ENCODE assay signal across 17 cellular contexts in the genomic region with DNA sequence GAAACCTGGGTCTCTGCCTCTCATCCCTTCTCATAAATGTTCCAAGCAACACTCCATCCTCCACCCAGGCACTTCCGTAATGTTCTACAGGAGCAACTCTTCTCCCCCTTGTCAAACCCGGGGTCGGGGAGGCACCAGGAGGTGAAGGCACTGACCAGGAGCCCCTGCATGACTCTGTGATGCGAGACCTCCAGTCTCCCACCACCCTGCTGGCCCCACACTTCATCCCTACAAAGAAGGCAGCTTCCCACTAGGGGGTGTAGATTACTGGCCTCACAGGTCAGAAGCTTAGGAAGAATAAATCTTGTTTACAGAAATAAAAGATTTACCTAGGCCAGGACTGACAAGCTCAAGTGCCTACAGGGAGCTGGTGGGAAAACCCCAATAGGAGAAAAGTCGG. TPM values are rescaled to one million over a fixed set of nuclear protein-coding genes. Genes with fewer than 3 reads are reported as not detected.
DNase-seq lines count a peak whose midpoint lies in the region; ATAC-seq and TF ChIP-seq lines count a peak whose summit lies in the region.
"Had no signal": no experiment of that assay in that cellular context is flagged by ENCODE, and none has a peak within 500 bp of the region (broad histone marks: within the 10 kb centered on the region; RNA-seq: fewer than 3 reads in every experiment).

No MANE protein-coding gene starts in this region.

- no TSS peak for BruUV-seq in OCI-LY7 (replicated peaks; lab: Mats Ljungman, UMichigan)

- no peaks in the 10 kb centered on the region for H3K36me3 ChIP-seq in OCI-LY7 (ENCODE audit: insufficient read depth, low read length)
- H3K36me3 ChIP-seq in mesendoderm (ENCODE audit: control insufficient read depth, insufficient read depth, low read length): no peaks in the 10 kb centered on the region
- H3K36me3 ChIP-seq: BLaER1, HAP-1 had no signal

- no peaks in the 10 kb centered on the region for H4K20me1 ChIP-seq in OCI-LY7 (ENCODE audit: insufficient read depth, low read length)
- H4K20me1 ChIP-seq: BLaER1 had no signal

- DNase-seq in AG04450 (ENCODE audit: low read depth, low spot score): no peak
- no peak for DNase-seq in GM10266 (ENCODE audit: extremely low spot score)
- DNase-seq in OCI-LY7 (ENCODE audit: low spot score): no peak
- peak; percentile 18 for DNase-seq in mesendoderm
- no peak for DNase-seq in NCI-H1436 treated with DMSO at 0.1 percent for 48 hours (lab: John Stamatoyannopoulos, UW)
- DNase-seq in NCI-H1092 (lab: John Stamatoyannopoulos, UW): no peak
- DNase-seq in Ammon's horn (ENCODE audit: low spot score): no peak
- DNase-seq: Calu3; CD4-positive, alpha-beta memory T cell; DMS 273 treated with DMSO at 0.1 percent for 48 hours; DMS53; DND-41; EL had no signal

- H3K79me1 ChIP-seq in mesendoderm (ENCODE audit: low read length): no peaks in the 10 kb centered on the region

- H3K23ac ChIP-seq in mesendoderm (ENCODE audit: low read length): no peak overlapping the region

- no peak overlapping the region for H2AFZ ChIP-seq in OCI-LY7 (ENCODE audit: low read length)

- H2BK5ac ChIP-seq in mesendoderm (ENCODE audit: low read length): no peak overlapping the region

- intact Hi-C loops in OCI-LY7 (cut with micrococcal nuclease; ENCODE audit: unreplicated experiment): loop anchor here (5.0 kb wide), 1 partner anchor 109 kb away; no protein-coding TSS in a partner anchor

- no peak for ATAC-seq in HG02852 (IDR thresholded peaks at IDR 0.05; ENCODE audit: unreplicated experiment)
- ATAC-seq: HepG2 had no signal

- H3K27me3 ChIP-seq in AG04450 (ENCODE audit: control insufficient read depth, insufficient read depth, low read length) (peaks cover 36% of the 10 kb centered on the region), mesendoderm (ENCODE audit: insufficient read depth, low read length, poor library complexity) (no peaks in the 10 kb centered on the region)
- H3K27me3 ChIP-seq: BLaER1 had no signal

- no peak overlapping the region for H3K18ac ChIP-seq in mesendoderm (ENCODE audit: low read length)

- no peak overlapping the region for H2AK5ac ChIP-seq in mesendoderm (ENCODE audit: low read length)

- H2BK15ac ChIP-seq in mesendoderm (replicated peaks; ENCODE audit: low read depth): no peak overlapping the region

- CTCF ChIA-PET in AG04450 (lab: Charles Lee) (interaction anchor here (1.3 kb wide), 1 partner anchor 109 kb away, joined by 3 read pairs; no protein-coding TSS in a partner anchor), OCI-LY7 (lab: Charles Lee; ENCODE audit: unreplicated experiment) (no interaction called here)

- TF ChIP-seq CTCF in AG04450 (IDR thresholded peaks at IDR 0.05; ENCODE audit: low read depth, low read length) (0 out of 2 replicates have a peak, but pooled peaks have one; percentile 2), GM10266 (IDR thresholded peaks at IDR 0.05; ENCODE audit: control insufficient read depth, insufficient read depth, low read depth, missing control alignments) (peak; percentile 6), OCI-LY7 (conservative IDR thresholded peaks at IDR 0.05; ENCODE audit: low read length) (0 out of 2 replicates have a peak, but pooled peaks have one; percentile 22)

- no CpG with 5 or more reads among the region's 5 CpGs for WGBS in mesendoderm (ENCODE audit: extremely low coverage, insufficient coverage, low lambda C conversion rate)

- no peaks in the 10 kb centered on the region for H3K79me2 ChIP-seq in OCI-LY7 (ENCODE audit: insufficient read depth, low read depth, low read length)
- no peaks in the 10 kb centered on the region for H3K79me2 ChIP-seq in mesendoderm (ENCODE audit: control insufficient read depth, insufficient read depth, low read length)

- no peak overlapping the region for H4K5ac ChIP-seq in mesendoderm (ENCODE audit: low read length)

- no peak overlapping the region for H3K9ac ChIP-seq in mesendoderm (ENCODE audit: low read length)
- H3K9ac ChIP-seq: BLaER1 had no signal

- no peak overlapping the region for H3K4me3 ChIP-seq in AG04450 (ENCODE audit: low read depth, low read length)
- no peak overlapping the region for H3K4me3 ChIP-seq in OCI-LY7 (ENCODE audit: low read depth, low read length, poor library complexity, severe bottlenecking)
- H3K4me3 ChIP-seq in mesendoderm (ENCODE audit: low read length): no peak overlapping the region
- H3K4me3 ChIP-seq: BLaER1, HAP-1 had no signal

- H3K9me2 ChIP-seq in OCI-LY7 (ENCODE audit: insufficient read depth, low read length): no peaks in the 10 kb centered on the region

- H3K9me3 ChIP-seq in AG04450 (ENCODE audit: control insufficient read depth, insufficient read depth, low read length) (no peaks in the 10 kb centered on the region; the same call in 1 of the 2 replicates), OCI-LY7 (ENCODE audit: low read length) (no peaks in the 10 kb centered on the region)
- H3K9me3 ChIP-seq: BLaER1, HAP-1 had no signal

- H3K27ac ChIP-seq in AG04450 (ENCODE audit: low read depth, low read length) (no peak overlapping the region), OCI-LY7 (ENCODE audit: low read depth, low read length, poor library complexity, severe bottlenecking) (no peak overlapping the region), mesendoderm (ENCODE audit: low read depth, low read length) (no peak overlapping the region)
- H3K27ac ChIP-seq: BLaER1 had no signal

- POLR2A ChIA-PET in AG04450 (lab: Yijun Ruan, JAX): no interaction called here
- POLR2A ChIA-PET in OCI-LY7 (lab: Charles Lee): interaction anchor here (0.5 kb wide), 1 partner anchor 138 kb away, joined by 4 read pairs; no protein-coding TSS in a partner anchor

- no peak overlapping the region for H3K4ac ChIP-seq in mesendoderm (ENCODE audit: low read depth, low read length)

- no peak overlapping the region for H4K8ac ChIP-seq in mesendoderm (ENCODE audit: low read depth, low read length)

- H3K4me2 ChIP-seq in OCI-LY7 (ENCODE audit: low read length) (no peak overlapping the region), mesendoderm (ENCODE audit: low read length) (no peak overlapping the region)
- H3K4me2 ChIP-seq: BLaER1 had no signal

- H3K4me1 ChIP-seq in OCI-LY7 (ENCODE audit: insufficient read depth, low read length, poor library complexity, severe bottlenecking) (peaks cover 31% of the 10 kb centered on the region), mesendoderm (ENCODE audit: control insufficient read depth, low read depth, low read length) (peaks cover 4% of the 10 kb centered on the region)
- H3K4me1 ChIP-seq: HAP-1 had no signal

- H3K56ac ChIP-seq in mesendoderm (ENCODE audit: low read length): no peak overlapping the region

- no peak overlapping the region for H2BK120ac ChIP-seq in mesendoderm (ENCODE audit: low read depth, low read length)

RNA-seq across cellular contexts. Expression of a gene that starts 47.2 kb away (rescaled TPM):
- polyA plus RNA-seq in AG04450 (2011; rRNA removed): 110 and 164 TPM in 2 replicates
- 115 and 148 TPM in 2 replicates for polyA minus RNA-seq in AG04450 (2011; rRNA and poly(A)+ RNA removed)
- total RNA-seq in OCI-LY7 (2014; rRNA removed; shearing (Covaris generic)): 204 and 435 TPM in 2 replicates
- total RNA-seq in OCI-LY7 (2022): 498 and 512 TPM in 2 replicates
- 380 TPM for polyA plus RNA-seq in mesendoderm (2013, experiment 1 of 2)
- polyA plus RNA-seq in mesendoderm (2013, experiment 2 of 2): 374 TPM

RNA-seq across cellular contexts. Expression of a gene that starts 47.6 kb away (rescaled TPM):
- 69.5 and 82.2 TPM in 2 replicates for polyA plus RNA-seq in AG04450 (2011; rRNA removed)
- 173 and 176 TPM in 2 replicates for polyA minus RNA-seq in AG04450 (2011; rRNA and poly(A)+ RNA removed)
- 70.4 and 86.5 TPM in 2 replicates for total RNA-seq in OCI-LY7 (2014; rRNA removed; shearing (Covaris generic))
- 91.7 and 96.6 TPM in 2 replicates for total RNA-seq in OCI-LY7 (2022)
- polyA plus RNA-seq in mesendoderm (2013, experiment 1 of 2): 19.9 TPM
- polyA plus RNA-seq in mesendoderm (2013, experiment 2 of 2): 19.1 TPM
